In the genomic region with DNA sequence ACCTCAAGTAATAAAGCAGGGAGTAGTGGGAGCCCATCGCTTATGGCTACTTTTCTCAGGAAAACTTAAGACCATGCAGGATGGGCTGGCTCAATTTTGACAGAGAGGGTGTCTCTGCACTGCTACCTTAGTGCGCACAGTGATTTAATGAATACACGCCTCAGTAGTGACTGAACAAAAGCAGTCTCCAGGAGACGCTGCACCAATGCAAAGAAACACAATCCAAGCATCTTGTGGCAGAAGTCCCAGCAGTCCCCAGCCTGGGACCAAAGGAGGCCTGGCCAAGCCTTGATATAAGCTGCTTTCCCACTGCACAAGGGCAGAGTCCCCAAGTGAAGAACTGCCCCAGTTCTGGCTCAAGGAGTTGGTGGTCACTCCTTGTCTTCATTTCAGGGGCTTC, we compare ENCODE assay signal across 15 cellular contexts.
A peak's percentile ranks its signal among the peaks of the same experiment; 100 is the strongest.
DNase-seq lines count a peak whose midpoint lies in the region; ATAC-seq and TF ChIP-seq lines count a peak whose summit lies in the region.
"Had no signal": no experiment of that assay in that cellular context is flagged by ENCODE, and none has a peak within 500 bp of the region (broad histone marks: within the 10 kb centered on the region; RNA-seq: fewer than 3 reads in every experiment).

No MANE protein-coding gene starts in this region.

- POLR2A ChIA-PET in IMR-90 (lab: Charles Lee; ENCODE audit: unreplicated experiment), result no interaction called here
- POLR2A ChIA-PET in activated CD4-positive, alpha-beta T cell treated with anti-CD3 and anti-CD28 coated beads, Interleukin-2, amount 10 ng/mL, durations not matched to agents 7 days and 5 days (lab: Charles Lee), result no interaction called here

- H2AK9ac ChIP-seq in IMR-90 (replicated peaks; ENCODE audit: low read depth, low read length, poor library complexity), result no peak overlapping the region

- H3K4me3 ChIP-seq in IMR-90 (ENCODE audit: insufficient read depth, low read depth, low read length) (no peak overlapping the region), uterus (no peak overlapping the region)
- H3K4me3 ChIP-seq: MG63, PC-9 had no signal

- H4K5ac ChIP-seq in IMR-90 (ENCODE audit: low read depth, low read length), result no peak overlapping the region

- intact Hi-C loops in IMR-90 (cut with micrococcal nuclease) (no loop called here), uterus (cut with DNase I; ENCODE audit: low total_unique reads) (no loop called here), sciatic nerve (cut with DNase I) (no loop called here), natural killer cell (cut with micrococcal nuclease) (no loop called here)

- H3K27me3 Mint-ChIP-seq in chondrocyte (ENCODE audit: low read depth) (no peaks in the 10 kb centered on the region), natural killer cell (ENCODE audit: low read depth in 2 of 2) (peaks cover 3 to 7% of the 10 kb centered on the region in 2 donors)
- peaks cover 21% of the 10 kb centered on the region for H3K27me3 Mint-ChIP-seq in activated CD4-positive, alpha-beta T cell treated with anti-CD3 and anti-CD28 coated beads, Interleukin-2, amount 10 ng/mL, durations not matched to agents 7 days and 5 days

- in situ Hi-C loops in IMR-90 (cut with MboI; ENCODE audit: low sequenced_read_pairs), result no loop called here

- H3K9me1 ChIP-seq in IMR-90 (ENCODE audit: insufficient read depth, low read length), result peaks cover 6% of the 10 kb centered on the region

- H4K91ac ChIP-seq in IMR-90 (ENCODE audit: insufficient read depth, low read depth, low read length), result no peak overlapping the region

- H2BK20ac ChIP-seq in IMR-90 (ENCODE audit: low read depth, low read length), result no peak overlapping the region

- H2BK15ac ChIP-seq in IMR-90 (ENCODE audit: low read depth, low read length), result no peak overlapping the region

- BruUV-seq in IMR-90 (replicated peaks; lab: Mats Ljungman, UMichigan), result no TSS peak

- TF ChIP-seq POLR2A in IMR-90 (IDR thresholded peaks at IDR 0.05; ENCODE audit: low read depth, low read length) (no peak), uterus (IDR thresholded peaks at IDR 0.05) (no peak)

- dilution Hi-C loops in IMR-90 (cut with HindIII; ENCODE audit: low sequenced_read_pairs, unreplicated experiment), result no loop called here

- no peak overlapping the region for H3K18ac ChIP-seq in IMR-90 (ENCODE audit: low read depth, low read length)

- no peak overlapping the region for H3K9ac ChIP-seq in IMR-90 (ENCODE audit: low read depth, low read length)

- 100% methylated on average over 2 of the region's 4 CpGs; no CpG with 5 or more reads in 1 of the 2 experiments for WGBS in IMR-90 (ENCODE audit: extremely low coverage in 2 of 2, insufficient read length in 1 of 2), 2 experiments

- H2AFZ ChIP-seq in IMR-90 (replicated peaks; ENCODE audit: low read length, poor library complexity), result no peak overlapping the region
- H2AFZ ChIP-seq: PC-9 had no signal

- no peaks in the 10 kb centered on the region for H3K79me1 ChIP-seq in IMR-90 (ENCODE audit: low read depth in 1 of 2, low read length in 2 of 2)

- CTCF ChIA-PET in IMR-90 (lab: Yijun Ruan, JAX), result no interaction called here
- CTCF ChIA-PET in activated CD4-positive, alpha-beta T cell treated with anti-CD3 and anti-CD28 coated beads, Interleukin-2, amount 10 ng/mL, durations not matched to agents 7 days and 5 days (lab: Charles Lee), result no interaction called here

- H3K4me3 Mint-ChIP-seq in chondrocyte (ENCODE audit: unreplicated experiment), result no peak overlapping the region
- no peak overlapping the region for H3K4me3 Mint-ChIP-seq in activated CD4-positive, alpha-beta T cell treated with anti-CD3 and anti-CD28 coated beads, Interleukin-2, amount 10 ng/mL, durations not matched to agents 7 days and 5 days
- H3K4me3 Mint-ChIP-seq in natural killer cell, result no peak overlapping the region
- H3K4me3 Mint-ChIP-seq: CD4-positive, alpha-beta T cell had no signal

- H3K27ac Mint-ChIP-seq in chondrocyte (ENCODE audit: unreplicated experiment) (peak overlapping the region; percentile 22), natural killer cell (no peak overlapping the region)
- no peak overlapping the region for H3K27ac Mint-ChIP-seq in activated CD4-positive, alpha-beta T cell treated with anti-CD3 and anti-CD28 coated beads, Interleukin-2, amount 10 ng/mL, durations not matched to agents 7 days and 5 days
- H3K27ac Mint-ChIP-seq: CD4-positive, alpha-beta T cell had no signal

- no peak overlapping the region for H3K4me2 ChIP-seq in IMR-90 (ENCODE audit: low read depth, low read length)
- H3K4me2 ChIP-seq: PC-9 had no signal

- H3K4me1 ChIP-seq in IMR-90 (ENCODE audit: control insufficient read depth, insufficient read depth, low read length) (peaks cover 6% of the 10 kb centered on the region; the same call in 1 of the 2 replicates), uterus (no peaks in the 10 kb centered on the region)

- H3K9me3 Mint-ChIP-seq in chondrocyte (ENCODE audit: low read depth), result no peaks in the 10 kb centered on the region
- H3K9me3 Mint-ChIP-seq in activated CD4-positive, alpha-beta T cell treated with anti-CD3 and anti-CD28 coated beads, Interleukin-2, amount 10 ng/mL, durations not matched to agents 7 days and 5 days, result no peaks in the 10 kb centered on the region
- H3K9me3 Mint-ChIP-seq in natural killer cell, result no peaks in the 10 kb centered on the region
- H3K9me3 Mint-ChIP-seq: CD4-positive, alpha-beta T cell had no signal

- TF ChIP-seq CTCF in IMR-90 (conservative IDR thresholded peaks at IDR 0.05; ENCODE audit: low read depth, low read length) (no peak), chondrocyte (IDR thresholded peaks at IDR 0.05) (no peak), uterus (IDR thresholded peaks at IDR 0.05) (no peak), natural killer cell (IDR thresholded peaks at IDR 0.05) (no peak)

- H3K23ac ChIP-seq in IMR-90 (ENCODE audit: low read depth, low read length), result no peak overlapping the region

- H3K36me3 Mint-ChIP-seq in chondrocyte (ENCODE audit: low read depth) (peaks cover 1% of the 10 kb centered on the region), natural killer cell (no peaks in the 10 kb centered on the region)
- no peaks in the 10 kb centered on the region for H3K36me3 Mint-ChIP-seq in activated CD4-positive, alpha-beta T cell treated with anti-CD3 and anti-CD28 coated beads, Interleukin-2, amount 10 ng/mL, durations not matched to agents 7 days and 5 days (ENCODE audit: low read depth)

- TF ChIP-seq RAD21 in IMR-90 (IDR thresholded peaks at IDR 0.05; ENCODE audit: low read length), result no peak

- H3K27me3 ChIP-seq in IMR-90 (ENCODE audit: control insufficient read depth, insufficient read depth, low read length), result no peaks in the 10 kb centered on the region; the same call in 1 of the 2 replicates
- H3K27me3 ChIP-seq in uterus, result no peaks in the 10 kb centered on the region
- H3K27me3 ChIP-seq: MG63 had no signal

- H3K14ac ChIP-seq in IMR-90 (replicated peaks; ENCODE audit: low read depth, low read length), result no peak overlapping the region

- H3K9me3 ChIP-seq in IMR-90 (ENCODE audit: control insufficient read depth, insufficient read depth, low read length) (no peaks in the 10 kb centered on the region), uterus (no peaks in the 10 kb centered on the region)
- H3K9me3 ChIP-seq: MG63 had no signal

- peak overlapping the region; percentile 22; the same call in 1 of the 2 replicates for H3K4ac ChIP-seq in IMR-90 (ENCODE audit: low read depth, low read length)

- no peak overlapping the region for H2BK120ac ChIP-seq in IMR-90 (ENCODE audit: low read depth, low read length)

- no peak overlapping the region for H3K56ac ChIP-seq in IMR-90 (ENCODE audit: extremely low read depth, insufficient read depth, low read length)

- no peak overlapping the region for H4K8ac ChIP-seq in IMR-90 (ENCODE audit: low read depth in 2 of 2, low read length in 2 of 2)

- H2BK5ac ChIP-seq in IMR-90 (ENCODE audit: low read depth, low read length, poor library complexity, severe bottlenecking), result no peak overlapping the region

- H3K36me3 ChIP-seq in IMR-90 (ENCODE audit: control insufficient read depth, insufficient read depth, low read length) (no peaks in the 10 kb centered on the region), uterus (no peaks in the 10 kb centered on the region)
- H3K36me3 ChIP-seq: MG63 had no signal

- H2AK5ac ChIP-seq in IMR-90 (ENCODE audit: low read depth, low read length), result peak overlapping the region; percentile 37

- ATAC-seq in IMR-90 (ENCODE audit: low read depth), result no peak
- no peak for ATAC-seq in sciatic nerve
- no peak for ATAC-seq in natural killer cell
- ATAC-seq: HepG2 had no signal

- H3K27ac ChIP-seq in IMR-90 (ENCODE audit: insufficient read depth, low read length), result no peak overlapping the region
- peak overlapping the region; percentile 47 to 49 for H3K27ac ChIP-seq in uterus
- H3K27ac ChIP-seq: PC-9 had no signal

- no peaks in the 10 kb centered on the region for H4K20me1 ChIP-seq in IMR-90 (ENCODE audit: insufficient read depth, low read length)

- H3K4me1 Mint-ChIP-seq in chondrocyte (ENCODE audit: low read depth) (peaks cover 21% of the 10 kb centered on the region), natural killer cell (peaks cover 25 to 35% of the 10 kb centered on the region in 2 donors)
- H3K4me1 Mint-ChIP-seq in activated CD4-positive, alpha-beta T cell treated with anti-CD3 and anti-CD28 coated beads, Interleukin-2, amount 10 ng/mL, durations not matched to agents 7 days and 5 days, result peaks cover 12% of the 10 kb centered on the region

- DNase-seq in IMR-90 (no peak), chondrocyte (ENCODE audit: low spot score) (no peak), pons (ENCODE audit: low spot score) (peak; percentile 15), uterus (no peak), sciatic nerve (ENCODE audit: low spot score) (no peak), natural killer cell (no peak)
- no peak for DNase-seq in activated CD4-positive, alpha-beta T cell treated with anti-CD3 and anti-CD28 coated beads, Interleukin-2, amount 10 ng/mL, durations not matched to agents 7 days and 5 days
- DNase-seq: AML-193; Calu3; CD4-positive, alpha-beta T cell; MG63; NCI-H1092 treated with DMSO at 0.1 percent for 48 hours; NCI-H187 treated with DMSO at 0.1 percent for 48 hours; PC-9 had no signal

TF ChIP-seq in IMR-90, 13 proteins besides CTCF, POLR2A, EP300 and RAD21 (continues in another document):
- TF ChIP-seq FOS (IDR thresholded peaks at IDR 0.05; ENCODE audit: low read depth, low read length), result no peak
- no peak for TF ChIP-seq NFE2L2 (IDR thresholded peaks at IDR 0.05; ENCODE audit: low read depth, low read length)
- no peak for TF ChIP-seq SMC3 (IDR thresholded peaks at IDR 0.05; ENCODE audit: low read depth, low read length)
- no peak for TF ChIP-seq CHD1 (IDR thresholded peaks at IDR 0.05; ENCODE audit: low read depth, low read length)
- no peak for TF ChIP-seq CEBPB (IDR thresholded peaks at IDR 0.05; ENCODE audit: low read depth, low read length)
